10 cellular contexts compared by ENCODE assay signal in genomic region chr2:94966689-94967088, GRCh38. TPM values are rescaled to one million over a fixed set of nuclear protein-coding genes. Genes with fewer than 3 reads are reported as not detected.
"Had no signal": no experiment of that assay in that cellular context is flagged by ENCODE, and none has a peak within 500 bp of the region (broad histone marks: within the 10 kb centered on the region; RNA-seq: fewer than 3 reads in every experiment).

No MANE protein-coding gene starts in this region.

- H3K4me3 Mint-ChIP-seq: IgD-negative memory B cell had no signal

- DNase-seq: IMR-90, KBM-7, KG1 had no signal

- ATAC-seq: K562 had no signal

- H3K4me1 Mint-ChIP-seq: IgD-negative memory B cell had no signal

- H3K27ac ChIP-seq: HL-60, KMS-11 had no signal

- H3K4me2 ChIP-seq: KMS-11 had no signal

- H3K9me3 Mint-ChIP-seq: IgD-negative memory B cell had no signal

- H3K9ac ChIP-seq: KMS-11 had no signal

- H3K4me3 ChIP-seq: K562 had no signal

- H3K27ac Mint-ChIP-seq: IgD-negative memory B cell had no signal

- H3K36me3 Mint-ChIP-seq: IgD-negative memory B cell had no signal

- H3K27me3 Mint-ChIP-seq: IgD-negative memory B cell had no signal

- FAIRE-seq: HTR-8/SVneo, K562 had no signal

RNA-seq across cellular contexts. Expression of gene MAL, which starts 58.8 kb away (rescaled TPM):
- total RNA-seq: HT-29, HT1080, IMR-90, K562 had no signal
- polyA plus RNA-seq: IMR-90, K562 had no signal
